1 cellular context compared by ENCODE assay signal in the genomic region with DNA sequence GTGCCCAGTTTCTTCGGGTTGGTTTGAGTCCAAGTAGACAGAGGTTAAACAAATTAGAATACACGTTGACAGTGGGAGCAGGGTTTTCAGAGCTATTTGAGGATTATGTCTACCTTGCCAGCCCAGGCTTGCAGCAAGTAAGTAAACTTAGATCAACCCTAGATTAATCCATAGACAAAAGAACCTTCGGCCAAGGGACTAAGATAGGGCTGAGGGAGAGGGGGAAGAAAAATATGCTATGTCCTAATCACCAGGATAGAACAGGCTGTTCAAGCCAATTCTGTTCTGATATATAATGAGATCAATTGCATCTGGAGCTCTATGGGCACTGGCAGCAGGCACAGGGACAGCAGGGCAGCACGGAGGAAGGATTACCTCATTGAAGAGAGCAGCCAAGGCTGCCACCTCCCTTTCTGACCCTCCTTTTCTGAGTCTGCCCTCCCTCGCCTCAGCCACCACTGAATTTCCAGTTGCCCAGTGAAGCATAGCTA.
TF ChIP-seq lines count a peak whose summit lies in the region.

No MANE protein-coding gene starts in this region.

TF ChIP-seq in liver, 16 proteins besides CTCF, POLR2A, EP300 and RAD21 (continued from another document):
- peak; percentile 66 for TF ChIP-seq REST (IDR thresholded peaks at IDR 0.05)
- peak; percentile 91 for TF ChIP-seq ZBTB33 (IDR thresholded peaks at IDR 0.05)
- peak; percentile 85 to 98 for TF ChIP-seq RXRA (IDR thresholded peaks at IDR 0.05)
- peak; percentile 19 for TF ChIP-seq ATF3 (IDR thresholded peaks at IDR 0.05)
- no peak for TF ChIP-seq NR2F2 (IDR thresholded peaks at IDR 0.05)
- peak; percentile 80 to 96 for TF ChIP-seq JUND (IDR thresholded peaks at IDR 0.05)
- TF ChIP-seq, protein P1, sequence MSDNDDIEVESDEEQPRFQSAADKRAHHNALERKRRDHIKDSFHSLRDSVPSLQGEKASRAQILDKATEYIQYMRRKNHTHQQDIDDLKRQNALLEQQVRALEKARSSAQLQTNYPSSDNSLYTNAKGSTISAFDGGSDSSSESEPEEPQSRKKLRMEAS (IDR thresholded peaks at IDR 0.05) = peak; percentile 90
- peak; percentile 65 for TF ChIP-seq YY1 (IDR thresholded peaks at IDR 0.05)
- peak in 1 of 2 donors; percentile 48 for TF ChIP-seq GABPA (IDR thresholded peaks at IDR 0.05 in 1 of 2, conservative IDR thresholded peaks at IDR 0.05 in 1 of 2)
- no peak for TF ChIP-seq HNF4G (IDR thresholded peaks at IDR 0.05)
- peak; percentile 73 for TF ChIP-seq FOXA1 (IDR thresholded peaks at IDR 0.05)
- TF ChIP-seq HNF4A (conservative IDR thresholded peaks at IDR 0.05) = peak; percentile 68 to 89
